ENCODE assay signal across 13 cellular contexts in the genomic region with DNA sequence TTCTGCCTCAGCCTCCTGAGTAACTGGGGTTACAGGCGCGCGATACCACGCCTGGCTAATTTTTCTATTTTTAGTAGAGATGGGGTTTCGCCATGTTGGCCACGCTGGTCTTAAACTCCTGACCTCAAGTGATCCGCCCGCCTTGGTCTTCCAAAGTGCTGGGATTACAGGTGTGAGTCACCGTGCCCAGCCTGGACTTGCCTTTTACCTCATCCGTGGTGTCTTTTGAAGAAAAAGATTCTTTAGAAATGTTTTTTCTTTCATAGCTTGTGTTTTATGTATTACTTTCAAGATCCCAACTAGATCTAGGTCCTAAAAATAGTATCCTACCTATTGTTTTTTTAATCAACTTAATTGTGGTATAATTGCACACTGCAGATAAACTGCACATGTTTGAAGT. TPM values are rescaled to one million over a fixed set of nuclear protein-coding genes. Genes with fewer than 3 reads are reported as not detected.
DNase-seq lines count a peak whose midpoint lies in the region; ATAC-seq and TF ChIP-seq lines count a peak whose summit lies in the region.
"Not testable (repeated sequence)": the region's sequence is repeated elsewhere in the genome, so short reads cannot be mapped to it uniquely, and the experiment has no call there.
"Had no signal": no experiment of that assay in that cellular context is flagged by ENCODE, and none has a peak within 500 bp of the region (broad histone marks: within the 10 kb centered on the region; RNA-seq: fewer than 3 reads in every experiment).

No MANE protein-coding gene starts in this region.

- POLR2A ChIA-PET in Caco-2 (lab: Charles Lee), result not testable (repeated sequence)

- H3K9me3 ChIP-seq in Caco-2 (peaks cover 13% of the 10 kb centered on the region), HUES6 (ENCODE audit: control insufficient read depth, insufficient read depth, low read depth, low read length) (peaks cover 74% of the 10 kb centered on the region), breast epithelium (peaks cover 58 to 79% of the 10 kb centered on the region in 2 donors)

- H3K9me3 Mint-ChIP-seq in Caco-2 (ENCODE audit: unreplicated experiment), result peaks cover 59% of the 10 kb centered on the region
- peaks cover 69% of the 10 kb centered on the region for H3K9me3 Mint-ChIP-seq in T-helper 2 cell treated with Interferon-gamma antibody and Interleukin-4, amounts not matched to agents 5 μg/mL and 100 μg/mL, for 36 hours
- H3K9me3 Mint-ChIP-seq in activated T-helper 1 cell treated with anti-CD3 and anti-CD28 coated beads, Interleukin-12 subunit alpha, Interleukin-12 subunit beta, Interleukin-2, Interleukin-4 antibody, amounts not matched to agents 30 ng/mL and 10 ng/mL and 1 ng/mL, durations not matched to agents 14 hours and 24 hours and 36 hours, result peaks cover 72% of the 10 kb centered on the region

- peaks cover 17% of the 10 kb centered on the region for H3K36me3 Mint-ChIP-seq in Caco-2 (ENCODE audit: insufficient read depth, unreplicated experiment)
- H3K36me3 Mint-ChIP-seq in T-helper 2 cell treated with Interferon-gamma antibody and Interleukin-4, amounts not matched to agents 5 μg/mL and 100 μg/mL, for 36 hours (ENCODE audit: low read depth), result peaks cover 37% of the 10 kb centered on the region
- peaks cover 38% of the 10 kb centered on the region for H3K36me3 Mint-ChIP-seq in activated T-helper 1 cell treated with anti-CD3 and anti-CD28 coated beads, Interleukin-12 subunit alpha, Interleukin-12 subunit beta, Interleukin-2, Interleukin-4 antibody, amounts not matched to agents 30 ng/mL and 10 ng/mL and 1 ng/mL, durations not matched to agents 14 hours and 24 hours and 36 hours (ENCODE audit: low read depth)

- not testable (repeated sequence) for TF ChIP-seq CTCF in Caco-2 (IDR thresholded peaks at IDR 0.05; ENCODE audit: insufficient read depth in 1 of 2, low read depth in 1 of 2, low read length in 1 of 2, severe bottlenecking in 1 of 2, unreplicated experiment in 1 of 2); breast epithelium (IDR thresholded peaks at IDR 0.05)

- H3K4me1 ChIP-seq in Caco-2; HUES6 (ENCODE audit: control insufficient read depth, insufficient read depth, low read length); breast epithelium: not testable (repeated sequence)

- intact Hi-C loops in Caco-2 (cut with micrococcal nuclease; ENCODE audit: unreplicated experiment); breast epithelium (cut with DNase I; ENCODE audit: low total_unique reads): not testable (repeated sequence)
- intact Hi-C loops in activated T-helper 1 cell treated with anti-CD3 and anti-CD28 coated beads, Interleukin-12 subunit alpha, Interleukin-12 subunit beta, Interleukin-2, Interleukin-4 antibody, amounts not matched to agents 30 ng/mL and 10 ng/mL and 1 ng/mL, durations not matched to agents 14 hours and 24 hours and 36 hours (cut with micrococcal nuclease), result loop anchor here (10.0 kb wide), 2 partner anchors 176 to 296 kb away; a partner anchor contains a TSS

- H3K9ac ChIP-seq in HUES6 (ENCODE audit: low read length), result not testable (repeated sequence)

- CTCF ChIA-PET in Caco-2 (lab: Charles Lee), result interaction anchor here (0.5 kb wide), 1 partner anchor 509 kb away, joined by 3 read pairs; a partner anchor contains a TSS

- H3K4me1 Mint-ChIP-seq in Caco-2 (ENCODE audit: low read depth, unreplicated experiment); T-helper 2 cell treated with Interferon-gamma antibody and Interleukin-4, amounts not matched to agents 5 μg/mL and 100 μg/mL, for 36 hours (ENCODE audit: low read depth); activated T-helper 1 cell treated with anti-CD3 and anti-CD28 coated beads, Interleukin-12 subunit alpha, Interleukin-12 subunit beta, Interleukin-2, Interleukin-4 antibody, amounts not matched to agents 30 ng/mL and 10 ng/mL and 1 ng/mL, durations not matched to agents 14 hours and 24 hours and 36 hours (ENCODE audit: low read depth): not testable (repeated sequence)

- not testable (repeated sequence) for BruUV-seq in Caco-2 (replicated peaks; lab: Mats Ljungman, UMichigan)

- DNase-seq in Caco-2; T-helper 2 cell treated with Interferon-gamma antibody and Interleukin-4, amounts not matched to agents 5 μg/mL and 100 μg/mL, for 36 hours (ENCODE audit: low spot score); activated T-helper 1 cell treated with anti-CD3 and anti-CD28 coated beads, Interleukin-12 subunit alpha, Interleukin-12 subunit beta, Interleukin-2, Interleukin-4 antibody, amounts not matched to agents 30 ng/mL and 10 ng/mL and 1 ng/mL, durations not matched to agents 14 hours and 24 hours and 36 hours (ENCODE audit: low spot score): not testable (repeated sequence)
- DNase-seq in breast epithelium (ENCODE audit: low spot score in 2 of 2) (peak in 1 of 2 donors; percentile 44), iris pigment epithelial cell (ENCODE audit: low read depth) (peak; percentile 23), superior temporal gyrus (ENCODE audit: extremely low spot score) (peak; percentile 8)

- peak overlapping the region; percentile 67 for H3K4me3 Mint-ChIP-seq in Caco-2 (ENCODE audit: unreplicated experiment)
- peak overlapping the region; percentile 77 for H3K4me3 Mint-ChIP-seq in T-helper 2 cell treated with Interferon-gamma antibody and Interleukin-4, amounts not matched to agents 5 μg/mL and 100 μg/mL, for 36 hours
- H3K4me3 Mint-ChIP-seq in activated T-helper 1 cell treated with anti-CD3 and anti-CD28 coated beads, Interleukin-12 subunit alpha, Interleukin-12 subunit beta, Interleukin-2, Interleukin-4 antibody, amounts not matched to agents 30 ng/mL and 10 ng/mL and 1 ng/mL, durations not matched to agents 14 hours and 24 hours and 36 hours, result peak overlapping the region; percentile 81

- not testable (repeated sequence) for H3K27ac Mint-ChIP-seq in Caco-2 (ENCODE audit: unreplicated experiment); activated T-helper 1 cell treated with anti-CD3 and anti-CD28 coated beads, Interleukin-12 subunit alpha, Interleukin-12 subunit beta, Interleukin-2, Interleukin-4 antibody, amounts not matched to agents 30 ng/mL and 10 ng/mL and 1 ng/mL, durations not matched to agents 14 hours and 24 hours and 36 hours
- peak overlapping the region; percentile 26 for H3K27ac Mint-ChIP-seq in T-helper 2 cell treated with Interferon-gamma antibody and Interleukin-4, amounts not matched to agents 5 μg/mL and 100 μg/mL, for 36 hours

- H3K27me3 ChIP-seq in Caco-2 (replicated peaks; ENCODE audit: control insufficient read depth, insufficient read depth, low read length); HUES6 (ENCODE audit: control insufficient read depth, insufficient read depth, low read length); breast epithelium: not testable (repeated sequence)

- not testable (repeated sequence) for TF ChIP-seq POLR2A in breast epithelium (IDR thresholded peaks at IDR 0.05)

- not testable (repeated sequence) for H3K36me3 ChIP-seq in Caco-2 (ENCODE audit: control insufficient read depth, insufficient read depth, low read length); breast epithelium
- peaks cover 36% of the 10 kb centered on the region for H3K36me3 ChIP-seq in HUES6 (ENCODE audit: control insufficient read depth, insufficient read depth, low read length)

- H3K27me3 Mint-ChIP-seq in Caco-2 (ENCODE audit: insufficient read depth, unreplicated experiment); T-helper 2 cell treated with Interferon-gamma antibody and Interleukin-4, amounts not matched to agents 5 μg/mL and 100 μg/mL, for 36 hours (ENCODE audit: low read depth); activated T-helper 1 cell treated with anti-CD3 and anti-CD28 coated beads, Interleukin-12 subunit alpha, Interleukin-12 subunit beta, Interleukin-2, Interleukin-4 antibody, amounts not matched to agents 30 ng/mL and 10 ng/mL and 1 ng/mL, durations not matched to agents 14 hours and 24 hours and 36 hours (ENCODE audit: insufficient read depth): not testable (repeated sequence)

- ATAC-seq in esophagus mucosa, result peak; percentile 41

- not testable (repeated sequence) for H3K27ac ChIP-seq in HUES6 (ENCODE audit: low read depth, low read length)
- H3K27ac ChIP-seq in breast epithelium, result peak overlapping the region; percentile 88 to 96

- H3K4me3 ChIP-seq in Caco-2 (ENCODE audit: low read depth, low read length); breast epithelium: not testable (repeated sequence)
- H3K4me3 ChIP-seq in HUES6 (ENCODE audit: low read depth, low read length), result peak overlapping the region; percentile 39; the same call in 1 of the 2 replicates

RNA-seq across cellular contexts. Expression of a gene that starts 6.3 kb away (rescaled TPM):
- total RNA-seq in Caco-2 (2022) (13.0 and 13.9 TPM in 2 replicates), breast epithelium (10 to 100 TPM; 12.0 to 46.5 (median 21.6) TPM), esophagus mucosa (5.4 TPM)
- total RNA-seq in activated T-helper 1 cell treated with anti-CD3 and anti-CD28 coated beads, Interleukin-12 subunit alpha, Interleukin-12 subunit beta, Interleukin-2, Interleukin-4 antibody, amounts not matched to agents 30 ng/mL and 10 ng/mL and 1 ng/mL, durations not matched to agents 14 hours and 24 hours and 36 hours, result 6.3 and 6.4 TPM in 2 replicates

RNA-seq across cellular contexts. Expression of a gene that starts 24.9 kb away (rescaled TPM):
- total RNA-seq in Caco-2 (2022), result not detected in 2 replicates
- not detected in 2 replicates for total RNA-seq in activated T-helper 1 cell treated with anti-CD3 and anti-CD28 coated beads, Interleukin-12 subunit alpha, Interleukin-12 subunit beta, Interleukin-2, Interleukin-4 antibody, amounts not matched to agents 30 ng/mL and 10 ng/mL and 1 ng/mL, durations not matched to agents 14 hours and 24 hours and 36 hours
- 1 to 10 TPM in 1 of 3 donors, not detected in 2; 1.3 TPM for total RNA-seq in breast epithelium
- total RNA-seq in esophagus mucosa, result not detected
- total RNA-seq: endothelial cell of umbilical vein, mononuclear cell, right atrium auricular region, SJSA1 had no signal

RNA-seq across cellular contexts. Expression of a gene that starts 34.5 kb away (rescaled TPM):
- total RNA-seq in Caco-2 (2022) (0.45 TPM in 1 of 2 replicates, not detected in the other), breast epithelium (1 to 10 TPM in 1 of 3 donors, under 1 TPM in 2; 0.44 to 3.3 (median 0.80) TPM), esophagus mucosa (0.48 TPM)
- not detected in 2 replicates for total RNA-seq in activated T-helper 1 cell treated with anti-CD3 and anti-CD28 coated beads, Interleukin-12 subunit alpha, Interleukin-12 subunit beta, Interleukin-2, Interleukin-4 antibody, amounts not matched to agents 30 ng/mL and 10 ng/mL and 1 ng/mL, durations not matched to agents 14 hours and 24 hours and 36 hours
- total RNA-seq: lower leg skin, SJSA1 had no signal

RNA-seq across cellular contexts. Expression of a gene that starts 50.2 kb away (rescaled TPM):
- not detected in 2 replicates for total RNA-seq in Caco-2 (2022)
- 0.05 and 0.16 TPM in 2 replicates for total RNA-seq in activated T-helper 1 cell treated with anti-CD3 and anti-CD28 coated beads, Interleukin-12 subunit alpha, Interleukin-12 subunit beta, Interleukin-2, Interleukin-4 antibody, amounts not matched to agents 30 ng/mL and 10 ng/mL and 1 ng/mL, durations not matched to agents 14 hours and 24 hours and 36 hours
- 10 to 100 TPM in 2 of 3 donors, 1 to 10 TPM in 1; 7.5 to 16.2 (median 14.4) TPM for total RNA-seq in breast epithelium
- total RNA-seq in esophagus mucosa, result 0.68 TPM
- total RNA-seq: SJSA1 had no signal
